Comparison of ENCODE assay signal across 24 cellular contexts in the genomic region with DNA sequence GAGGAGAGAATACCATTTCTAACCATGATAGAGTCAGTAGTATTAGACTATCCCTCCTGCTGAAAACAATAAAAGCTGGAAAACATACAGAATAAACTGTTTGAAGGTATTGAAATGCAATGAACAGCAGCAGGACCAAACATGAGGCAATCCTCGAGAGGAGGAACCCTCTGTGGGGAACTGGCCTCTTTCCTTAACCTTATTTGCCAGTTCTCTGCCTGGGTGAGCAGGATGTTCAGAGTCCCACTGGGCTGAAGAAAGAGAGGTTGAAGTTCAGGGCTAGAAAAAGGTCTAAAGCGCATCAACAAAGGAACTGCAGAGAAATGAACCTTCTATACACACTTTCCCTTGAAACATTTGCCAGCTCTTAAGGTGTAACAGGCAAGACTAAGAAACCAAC.
DNase-seq lines count a peak whose midpoint lies in the region; ATAC-seq and TF ChIP-seq lines count a peak whose summit lies in the region.
"Had no signal": no experiment of that assay in that cellular context is flagged by ENCODE, and none has a peak within 500 bp of the region (broad histone marks: within the 10 kb centered on the region; RNA-seq: fewer than 3 reads in every experiment).

No MANE protein-coding gene starts in this region.

- no peak overlapping the region for H3K18ac ChIP-seq in neuronal stem cell (ENCODE audit: low read length)

- H3K9ac ChIP-seq in Loucy (ENCODE audit: low read depth, low read length, poor library complexity, severe bottlenecking) (no peak overlapping the region), neuronal stem cell (ENCODE audit: low read depth, low read length, poor library complexity) (no peak overlapping the region), mammary epithelial cell (ENCODE audit: insufficient read depth, low read length) (no peak overlapping the region)
- H3K9ac ChIP-seq: GM23248 had no signal

- no peak overlapping the region for H3K14ac ChIP-seq in neuronal stem cell (ENCODE audit: low read length)

- no peaks in the 10 kb centered on the region for H3K27me3 ChIP-seq in Loucy (ENCODE audit: insufficient read depth, low read length, poor library complexity, severe bottlenecking)
- H3K27me3 ChIP-seq in PC-9 (ENCODE audit: insufficient read depth, low read depth) = no peaks in the 10 kb centered on the region
- no peaks in the 10 kb centered on the region for H3K27me3 ChIP-seq in neuronal stem cell (ENCODE audit: control insufficient read depth in 3 of 3, insufficient read depth in 3 of 3, low read depth in 1 of 3, low read length in 3 of 3)
- no peaks in the 10 kb centered on the region for H3K27me3 ChIP-seq in mammary epithelial cell (ENCODE audit: insufficient read depth, low read length)
- H3K27me3 ChIP-seq: BE2C had no signal

- in situ Hi-C loops in mammary epithelial cell (cut with MboI; ENCODE audit: low sequenced_read_pairs in 2 of 2) = no loop called here

- WGBS in neuronal stem cell (ENCODE audit: extremely low coverage in 2 of 2, insufficient read length in 2 of 2, insufficient replicate concordance in 1 of 2), 2 donors = no CpG with 5 or more reads among the region's 2 CpGs
- 75% methylated on average over 2 of the region's 2 CpGs for WGBS in mammary epithelial cell (ENCODE audit: low coverage, missing lambda C conversion rate)

- POLR2A ChIA-PET in PC-9 (lab: Charles Lee; ENCODE audit: unreplicated experiment) = no interaction called here

- H2AFZ ChIP-seq in Loucy (ENCODE audit: low read length) (peak overlapping the region; percentile 3; the same call in 1 of the 2 replicates), PC-9 (0 out of 2 replicates have a peak overlapping the region, but pooled peaks have one; percentile 4), neuronal stem cell (ENCODE audit: low read length) (no peak overlapping the region), mammary epithelial cell (ENCODE audit: low read depth, low read length) (no peak overlapping the region)
- H2AFZ ChIP-seq: GM23248 had no signal

- peaks cover 61% of the 10 kb centered on the region for H3K4me1 ChIP-seq in Loucy (ENCODE audit: insufficient read depth, low read length, poor library complexity, severe bottlenecking)
- no peaks in the 10 kb centered on the region for H3K4me1 ChIP-seq in PC-9 (replicated peaks; ENCODE audit: insufficient read depth)
- H3K4me1 ChIP-seq in neuronal stem cell (ENCODE audit: control insufficient read depth in 2 of 2, insufficient read depth in 1 of 2, low read depth in 1 of 2, low read length in 2 of 2) = peaks cover 0 to 18% of the 10 kb centered on the region in 2 donors
- no peaks in the 10 kb centered on the region for H3K4me1 ChIP-seq in mammary epithelial cell (ENCODE audit: insufficient read depth, low read length)
- H3K4me1 ChIP-seq: BE2C had no signal

- H3K27ac ChIP-seq in PC-9 = no peak overlapping the region
- no peak overlapping the region for H3K27ac ChIP-seq in neuronal stem cell (replicated peaks; ENCODE audit: low read length)
- no peak overlapping the region for H3K27ac ChIP-seq in mammary epithelial cell (ENCODE audit: insufficient read depth, low read depth, low read length)
- H3K27ac ChIP-seq: GM23248 had no signal

- no peaks in the 10 kb centered on the region for H3K79me1 ChIP-seq in neuronal stem cell (ENCODE audit: low read depth, low read length)

- H4K20me1 ChIP-seq in Loucy (ENCODE audit: insufficient read depth, low read length, poor library complexity, severe bottlenecking) (no peaks in the 10 kb centered on the region), PC-9 (ENCODE audit: insufficient read depth) (no peaks in the 10 kb centered on the region), mammary epithelial cell (ENCODE audit: insufficient read depth, low read length) (no peaks in the 10 kb centered on the region)

- H3K36me3 ChIP-seq in Loucy (ENCODE audit: insufficient read depth, low read length) (no peaks in the 10 kb centered on the region), PC-9 (ENCODE audit: low read depth) (no peaks in the 10 kb centered on the region), neuronal stem cell (replicated peaks in 1 of 2; ENCODE audit: control insufficient read depth in 2 of 2, insufficient read depth in 2 of 2, low read length in 2 of 2) (no peaks in the 10 kb centered on the region), mammary epithelial cell (ENCODE audit: insufficient read depth, low read length) (no peaks in the 10 kb centered on the region)
- H3K36me3 ChIP-seq: BE2C had no signal

- no peak overlapping the region for H3K4ac ChIP-seq in neuronal stem cell (ENCODE audit: low read length)

- no peak overlapping the region for H2AK5ac ChIP-seq in neuronal stem cell (ENCODE audit: low read depth, low read length)

- dilution Hi-C loops in mammary epithelial cell (cut with HindIII; ENCODE audit: low sequenced_read_pairs) = loop anchor here (5.0 kb wide), 1 partner anchor 51 kb away; no protein-coding TSS in a partner anchor

- no peak overlapping the region for H2BK12ac ChIP-seq in neuronal stem cell (ENCODE audit: low read length)

- no peak for ATAC-seq in GM18867 (IDR thresholded peaks at IDR 0.05; ENCODE audit: unreplicated experiment)
- ATAC-seq: GM12878, HCT116, HepG2 had no signal

- H4K91ac ChIP-seq in neuronal stem cell (ENCODE audit: low read depth, low read length, poor library complexity) = no peak overlapping the region

- H3K9me2 ChIP-seq in Loucy (replicated peaks; ENCODE audit: low read depth, low read length) (no peaks in the 10 kb centered on the region), PC-9 (ENCODE audit: insufficient read depth) (0 out of 2 replicates have a peak, but pooled peaks cover 5% of the 10 kb centered on the region)

- H3K4me2 ChIP-seq in Loucy (ENCODE audit: low read depth, low read length, poor library complexity, severe bottlenecking) (no peak overlapping the region), PC-9 (no peak overlapping the region), neuronal stem cell (ENCODE audit: insufficient read depth, low read length, poor library complexity, severe bottlenecking) (no peak overlapping the region), mammary epithelial cell (ENCODE audit: insufficient read depth, low read depth, low read length) (no peak overlapping the region)

- H2BK5ac ChIP-seq in neuronal stem cell (ENCODE audit: low read length) = no peak overlapping the region

- no peak overlapping the region for H4K8ac ChIP-seq in neuronal stem cell (ENCODE audit: low read depth, low read length)

- BruUV-seq in PC-9 (replicated peaks; lab: Mats Ljungman, UMichigan) (no TSS peak), mammary epithelial cell (replicated peaks; lab: Mats Ljungman, UMichigan) (no TSS peak)

- CTCF ChIA-PET in PC-9 (lab: Charles Lee) = no interaction called here
- CTCF ChIA-PET in mammary epithelial cell (lab: Charles Lee; ENCODE audit: low non-redundant PET) = no interaction called here

- H3K9me3 ChIP-seq in Loucy (ENCODE audit: insufficient read depth, low read depth, low read length) (no peaks in the 10 kb centered on the region), PC-9 (ENCODE audit: insufficient read depth, low read depth) (no peaks in the 10 kb centered on the region), neuronal stem cell (replicated peaks in 1 of 2; ENCODE audit: control insufficient read depth in 2 of 2, insufficient read depth in 1 of 2, low read depth in 1 of 2, low read length in 2 of 2) (peaks cover 0 to 7% of the 10 kb centered on the region in 2 donors), mammary epithelial cell (replicated peaks; ENCODE audit: insufficient read depth, low read length) (no peaks in the 10 kb centered on the region)
- H3K9me3 ChIP-seq: BE2C had no signal

- H2BK120ac ChIP-seq in neuronal stem cell (ENCODE audit: low read depth, low read length) = no peak overlapping the region

- H3F3A ChIP-seq in Loucy (ENCODE audit: low read depth) = peaks cover 6% of the 10 kb centered on the region; the same call in 1 of the 2 replicates
- H3F3A ChIP-seq in PC-9 (ENCODE audit: insufficient read depth, low read depth) = no peaks in the 10 kb centered on the region

- intact Hi-C loops in PC-9 (cut with micrococcal nuclease; ENCODE audit: unreplicated experiment) (no loop called here), mammary epithelial cell (cut with micrococcal nuclease) (no loop called here)

- H2BK15ac ChIP-seq in neuronal stem cell (ENCODE audit: low read length) = no peak overlapping the region

- H3K4me3 ChIP-seq in Loucy (ENCODE audit: low read length, poor library complexity, severe bottlenecking) (no peak overlapping the region), PC-9 (no peak overlapping the region), choroid plexus epithelial cell (ENCODE audit: low read depth, low read length) (no peak overlapping the region), neuronal stem cell (ENCODE audit: low read length in 2 of 2) (no peak overlapping the region), mammary epithelial cell (replicated peaks in 1 of 3; ENCODE audit: insufficient read depth in 1 of 3, low read depth in 2 of 3, low read length in 3 of 3) (no peak overlapping the region)
- H3K4me3 ChIP-seq: GM12878, GM23248 had no signal

- DNase-seq in PC-9 (no peak), choroid plexus epithelial cell (ENCODE audit: low read depth) (peak; percentile 65), renal cortical epithelial cell (ENCODE audit: low read depth) (peak; percentile 47), neuronal stem cell (ENCODE audit: low spot score) (no peak), mammary epithelial cell (no peak), dermis blood vessel endothelial cell (no peak)
- DNase-seq: ACHN; BE2C; C1 segment of cervical spinal cord; CD4-positive, CD25-positive, alpha-beta regulatory T cell; CD8-positive, alpha-beta memory T cell; COR-L47; DMS 273 treated with DMSO at 0.1 percent for 48 hours; DMS53; DND-41; EL; GM23248; H7; HFFc6 had no signal

- H3K23ac ChIP-seq in neuronal stem cell (ENCODE audit: low read depth, low read length, poor library complexity) = no peak overlapping the region

- TF ChIP-seq CTCF in Loucy (conservative IDR thresholded peaks at IDR 0.05; ENCODE audit: low read length) = no peak
- TF ChIP-seq CTCF in PC-9 (conservative IDR thresholded peaks at IDR 0.05) = no peak
- TF ChIP-seq CTCF in choroid plexus epithelial cell (conservative IDR thresholded peaks at IDR 0.05; ENCODE audit: low read depth, low read length) = no peak
- TF ChIP-seq CTCF in mammary epithelial cell (conservative IDR thresholded peaks at IDR 0.05 in 1 of 2, IDR thresholded peaks at IDR 0.05 in 1 of 2; ENCODE audit: extremely low read depth in 1 of 2, insufficient read depth in 1 of 2, low read depth in 1 of 2, low read length in 2 of 2) = no peak

- no peaks in the 10 kb centered on the region for H3K79me2 ChIP-seq in Loucy (ENCODE audit: insufficient read depth, low read length)
- H3K79me2 ChIP-seq in PC-9 (ENCODE audit: low read depth) = no peaks in the 10 kb centered on the region
- no peaks in the 10 kb centered on the region for H3K79me2 ChIP-seq in mammary epithelial cell (ENCODE audit: insufficient read depth, low read length)

Comparison
In these comparisons a context has a peak if more than half of its experiments do, and no peak if none do; other contexts are left out.
1. H2AFZ ChIP-seq: peak in Loucy (single experiment) and PC-9 (single experiment); none in neuronal stem cell (single experiment) and mammary epithelial cell (single experiment).
2. DNase-seq: peak in choroid plexus epithelial cell (single experiment) and renal cortical epithelial cell (single experiment); none in PC-9 (0 of 2), neuronal stem cell (single experiment), mammary epithelial cell (single experiment) and dermis blood vessel endothelial cell (single experiment).